In the genomic region with DNA sequence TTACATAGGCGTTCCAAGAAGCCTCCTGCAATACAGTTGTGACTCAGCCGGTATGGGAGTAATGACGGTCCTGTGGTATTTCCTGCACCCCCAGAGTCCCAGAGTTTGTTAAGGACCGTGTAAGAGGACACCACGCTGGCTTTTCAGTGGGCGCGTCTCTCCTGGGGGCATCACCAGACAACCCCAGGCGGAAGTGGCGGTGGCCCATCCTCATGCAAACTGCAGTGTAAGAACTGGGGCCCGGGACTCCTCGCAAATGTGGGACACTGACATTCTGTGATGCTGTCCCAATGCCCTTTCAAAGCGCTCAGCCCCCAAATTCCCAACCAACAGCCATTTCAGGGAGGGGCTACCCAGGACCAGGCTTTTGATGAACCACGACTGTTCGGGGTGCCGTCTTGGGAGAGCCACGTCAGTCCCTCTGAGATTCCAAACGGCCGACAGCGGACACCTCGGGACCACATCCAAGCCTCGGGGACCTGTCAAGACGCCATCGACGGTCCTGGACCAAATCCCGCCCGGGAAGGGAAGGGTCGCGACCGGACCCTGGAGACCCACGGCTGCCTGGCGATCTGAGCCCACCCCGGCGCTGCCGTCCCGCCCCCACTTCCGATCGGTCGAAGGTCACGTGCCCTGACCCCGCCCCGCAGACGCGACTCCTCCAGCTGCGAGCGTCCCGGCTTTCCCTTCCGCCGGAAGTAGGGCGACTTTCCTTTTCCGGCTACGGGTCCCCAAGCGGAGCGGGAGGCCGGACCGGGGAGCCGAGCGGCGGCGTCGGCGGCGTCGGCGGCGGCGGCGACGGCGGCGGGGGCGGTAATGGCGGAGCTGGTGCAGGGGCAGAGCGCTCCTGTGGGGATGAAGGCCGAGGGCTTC, we compare ENCODE assay signal across 8 cellular contexts. TPM values are rescaled to one million over a fixed set of nuclear protein-coding genes. Genes with fewer than 3 reads are reported as not detected.
A peak's percentile ranks its signal among the peaks of the same experiment; 100 is the strongest.
DNase-seq lines count a peak whose midpoint lies in the region; ATAC-seq lines count a peak whose summit lies in the region.

A gene with protein sequence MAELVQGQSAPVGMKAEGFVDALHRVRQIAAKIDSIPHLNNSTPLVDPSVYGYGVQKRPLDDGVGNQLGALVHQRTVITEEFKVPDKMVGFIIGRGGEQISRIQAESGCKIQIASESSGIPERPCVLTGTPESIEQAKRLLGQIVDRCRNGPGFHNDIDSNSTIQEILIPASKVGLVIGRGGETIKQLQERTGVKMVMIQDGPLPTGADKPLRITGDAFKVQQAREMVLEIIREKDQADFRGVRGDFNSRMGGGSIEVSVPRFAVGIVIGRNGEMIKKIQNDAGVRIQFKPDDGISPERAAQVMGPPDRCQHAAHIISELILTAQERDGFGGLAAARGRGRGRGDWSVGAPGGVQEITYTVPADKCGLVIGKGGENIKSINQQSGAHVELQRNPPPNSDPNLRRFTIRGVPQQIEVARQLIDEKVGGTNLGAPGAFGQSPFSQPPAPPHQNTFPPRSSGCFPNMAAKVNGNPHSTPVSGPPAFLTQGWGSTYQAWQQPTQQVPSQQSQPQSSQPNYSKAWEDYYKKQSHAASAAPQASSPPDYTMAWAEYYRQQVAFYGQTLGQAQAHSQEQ (plus strand): TSS at position 713 of the 873 bp plus-strand sequence. CDS start 104 bp downstream, at position 817.

- H3K27ac ChIP-seq in epithelial cell of prostate, result peak within 1 kb of the TSS; percentile 96
- peak within 1 kb of the TSS; percentile 82 to 88 for H3K27ac ChIP-seq in mucosa of rectum (ENCODE audit: low read depth in 2 of 2, low read length in 2 of 2)

- H3K27ac Mint-ChIP-seq in IgD-negative memory B cell, result peak within 1 kb of the TSS; percentile 81 to 93 (median 83)

- no peaks in the 10 kb centered on the region for H3K36me3 Mint-ChIP-seq in IgD-negative memory B cell

- ATAC-seq in GM21526 (IDR thresholded peaks at IDR 0.05; ENCODE audit: low FRiP score, unreplicated experiment), result peak; percentile 80

- H3K27me3 Mint-ChIP-seq in IgD-negative memory B cell, result no peaks in the 10 kb centered on the region

- H3K9me3 Mint-ChIP-seq in IgD-negative memory B cell, result no peaks in the 10 kb centered on the region

- no peaks in the 10 kb centered on the region for H3K9me3 ChIP-seq in mucosa of rectum (ENCODE audit: control insufficient read depth in 2 of 2, low read length in 2 of 2)

- peak within 1 kb of the TSS; percentile 87 to 92 for H3K9ac ChIP-seq in mucosa of rectum (ENCODE audit: low read depth in 1 of 2, low read length in 2 of 2)

- H3K4me3 ChIP-seq in mucosa of rectum (ENCODE audit: low read length in 2 of 2), result peak within 1 kb of the TSS; percentile 81 to 98

- DNase-seq in D341Med (ENCODE audit: low spot score), result peak; percentile 98
- DNase-seq in OCI-M1 (lab: John Stamatoyannopoulos, UW), result peak; percentile 94
- DNase-seq in activated T-cell treated with anti-CD3 and anti-CD28 coated beads for 4 hours, result peak; percentile 83
- peak; percentile 51 for DNase-seq in epithelial cell of prostate (ENCODE audit: low read depth, low spot score)
- peak; percentile 73 to 82 for DNase-seq in stimulated activated CD8-positive, alpha-beta memory T cell treated with anti-CD3 and anti-CD28 coated beads, Interleukin-4, amount 100 ng/mL, for 4 hours (ENCODE audit: low read depth in 2 of 2, low spot score in 1 of 2)

- H3K27me3 ChIP-seq in mucosa of rectum (ENCODE audit: control insufficient read depth in 2 of 2, insufficient read depth in 2 of 2, low read length in 2 of 2), result no peaks in the 10 kb centered on the region

- H3K36me3 ChIP-seq in mucosa of rectum (ENCODE audit: control insufficient read depth in 2 of 2, insufficient read depth in 2 of 2, low read length in 2 of 2), result peaks cover 0 to 2% of the 10 kb centered on the region in 2 donors

- peaks cover 21 to 33% (median 24%) of the 10 kb centered on the region in 3 donors for H3K4me1 Mint-ChIP-seq in IgD-negative memory B cell

- H3K4me1 ChIP-seq in mucosa of rectum (ENCODE audit: control insufficient read depth in 2 of 2, insufficient read depth in 2 of 2, low read length in 2 of 2), result peaks cover 16 to 17% of the 10 kb centered on the region in 2 donors

- peak within 1 kb of the TSS; percentile 88 to 98 (median 96) for H3K4me3 Mint-ChIP-seq in IgD-negative memory B cell

RNA-seq across cellular contexts. Expression of the gene that starts here (rescaled TPM):
- 29.3 TPM for polyA plus RNA-seq in IgD-negative memory B cell

Comparison
In these comparisons a context has a peak if more than half of its experiments do, and no peak if none do; other contexts are left out.
1. Peak in every context shown above with its lines: DNase-seq, ATAC-seq, H3K4me3 ChIP-seq and H3K27ac ChIP-seq.